ENCODE assay signal across 24 cellular contexts in genomic region chr2:197274349-197274748, GRCh38. TPM values are rescaled to one million over a fixed set of nuclear protein-coding genes. Genes with fewer than 3 reads are reported as not detected.
DNase-seq lines count a peak whose midpoint lies in the region; ATAC-seq, FAIRE-seq and TF ChIP-seq lines count a peak whose summit lies in the region.
"Had no signal": no experiment of that assay in that cellular context is flagged by ENCODE, and none has a peak within 500 bp of the region (broad histone marks: within the 10 kb centered on the region; RNA-seq: fewer than 3 reads in every experiment).

No MANE protein-coding gene starts in this region.

- H3K4me1 Mint-ChIP-seq in activated CD4-positive, alpha-beta T cell treated with anti-CD3 and anti-CD28 coated beads, Interleukin-2, amount 10 ng/mL, durations not matched to agents 24 days and 14 days = peaks cover 62% of the 10 kb centered on the region
- H3K4me1 Mint-ChIP-seq in activated naive CD8-positive, alpha-beta T cell treated with anti-CD3 and anti-CD28 coated beads for 36 hours = peaks cover 69% of the 10 kb centered on the region

- FAIRE-seq in GM12891 (lab: Jason Lieb, UNC) = peak; percentile 31
- FAIRE-seq: GM18507, small intestine had no signal

- ATAC-seq in left lobe of liver (no peak), HG02840 (IDR thresholded peaks at IDR 0.05; ENCODE audit: low FRiP score, unreplicated experiment) (no peak), HG02571 (IDR thresholded peaks at IDR 0.05; ENCODE audit: unreplicated experiment) (no peak)
- ATAC-seq: SK-N-SH treated with all-trans-retinoic acid at 6 μM for 48 hours had no signal

- DNase-seq in activated CD4-positive, alpha-beta T cell treated with anti-CD3 and anti-CD28 coated beads, Interleukin-2, amount 10 ng/mL, durations not matched to agents 24 days and 14 days = no peak
- DNase-seq in activated CD4-positive, alpha-beta T cell treated with anti-CD3 and anti-CD28 coated beads for 4 hours = no peak
- DNase-seq in GM12891 (ENCODE audit: insufficient read length, low spot score) = no peak
- no peak for DNase-seq in activated naive CD8-positive, alpha-beta T cell treated with anti-CD3 and anti-CD28 coated beads for 36 hours
- DNase-seq in left lobe of liver (ENCODE audit: low spot score) = no peak
- DNase-seq: amniotic stem cell; C1 segment of cervical spinal cord; foreskin melanocyte; GOT3; mesendoderm; NCI-H1930; NCI-H226; small intestine; stimulated activated CD4-positive, alpha-beta T cell treated with anti-CD3 and anti-CD28 coated beads, Interleukin-4, amount 100 ng/mL, for 1 hour; substantia nigra had no signal

- no peaks in the 10 kb centered on the region for H3K9me3 ChIP-seq in neutrophil

- H3K36me3 Mint-ChIP-seq in activated CD4-positive, alpha-beta T cell treated with anti-CD3 and anti-CD28 coated beads, Interleukin-2, amount 10 ng/mL, durations not matched to agents 24 days and 14 days (ENCODE audit: low read depth) = peaks cover 35% of the 10 kb centered on the region
- H3K36me3 Mint-ChIP-seq in activated naive CD8-positive, alpha-beta T cell treated with anti-CD3 and anti-CD28 coated beads for 36 hours = peaks cover 60% of the 10 kb centered on the region
- H3K36me3 Mint-ChIP-seq: neural progenitor cell had no signal

- peak overlapping the region; percentile 43 for H3K27ac ChIP-seq in neutrophil
- H3K27ac ChIP-seq: cardiac muscle cell, KMS-11, neural progenitor cell, RWPE1 had no signal

- intact Hi-C loops in activated CD4-positive, alpha-beta T cell treated with anti-CD3 and anti-CD28 coated beads, Interleukin-2, amount 10 ng/mL, durations not matched to agents 24 days and 14 days (cut with micrococcal nuclease) = no loop called here

- no peaks in the 10 kb centered on the region for H3K9me3 Mint-ChIP-seq in activated CD4-positive, alpha-beta T cell treated with anti-CD3 and anti-CD28 coated beads, Interleukin-2, amount 10 ng/mL, durations not matched to agents 24 days and 14 days
- peaks cover 6% of the 10 kb centered on the region for H3K9me3 Mint-ChIP-seq in activated naive CD8-positive, alpha-beta T cell treated with anti-CD3 and anti-CD28 coated beads for 36 hours
- H3K9me3 Mint-ChIP-seq: neural progenitor cell had no signal

- H3K27me3 Mint-ChIP-seq in activated CD4-positive, alpha-beta T cell treated with anti-CD3 and anti-CD28 coated beads, Interleukin-2, amount 10 ng/mL, durations not matched to agents 24 days and 14 days = no peaks in the 10 kb centered on the region
- H3K27me3 Mint-ChIP-seq in activated naive CD8-positive, alpha-beta T cell treated with anti-CD3 and anti-CD28 coated beads for 36 hours = no peaks in the 10 kb centered on the region

- TF ChIP-seq CTCF in neutrophil (IDR thresholded peaks at IDR 0.05) = no peak

- H3K27me3 ChIP-seq in neutrophil = no peaks in the 10 kb centered on the region
- H3K27me3 ChIP-seq: cardiac muscle cell, neural progenitor cell had no signal

- H3K4me3 ChIP-seq in neutrophil (ENCODE audit: low read depth in 1 of 2, low read length in 1 of 2) = no peak overlapping the region
- H3K4me3 ChIP-seq: cardiac muscle cell, neural progenitor cell had no signal

- peak overlapping the region; percentile 48 for H3K27ac Mint-ChIP-seq in activated CD4-positive, alpha-beta T cell treated with anti-CD3 and anti-CD28 coated beads, Interleukin-2, amount 10 ng/mL, durations not matched to agents 24 days and 14 days
- peak overlapping the region; percentile 79 for H3K27ac Mint-ChIP-seq in activated naive CD8-positive, alpha-beta T cell treated with anti-CD3 and anti-CD28 coated beads for 36 hours
- H3K27ac Mint-ChIP-seq: neural progenitor cell had no signal

- no peak overlapping the region for H3K4me3 Mint-ChIP-seq in activated CD4-positive, alpha-beta T cell treated with anti-CD3 and anti-CD28 coated beads, Interleukin-2, amount 10 ng/mL, durations not matched to agents 24 days and 14 days
- no peak overlapping the region for H3K4me3 Mint-ChIP-seq in activated naive CD8-positive, alpha-beta T cell treated with anti-CD3 and anti-CD28 coated beads for 36 hours
- H3K4me3 Mint-ChIP-seq: neural progenitor cell had no signal

- H3K4me1 ChIP-seq in neutrophil (ENCODE audit: control insufficient read depth in 1 of 2, insufficient read depth in 1 of 2, low read depth in 1 of 2, low read length in 1 of 2) = peaks cover 42 to 58% of the 10 kb centered on the region in 2 experiments
- H3K4me1 ChIP-seq: neural progenitor cell had no signal

- no peak for TF ChIP-seq POLR2A in GM12891 (IDR thresholded peaks at IDR 0.05; ENCODE audit: low read depth, low read length)

- H3K36me3 ChIP-seq in neutrophil = no peaks in the 10 kb centered on the region
- H3K36me3 ChIP-seq: cardiac muscle cell, neural progenitor cell had no signal

TF ChIP-seq in GM12891, 5 proteins besides CTCF, POLR2A, EP300 and RAD21:
- TF ChIP-seq PAX5 (IDR thresholded peaks at IDR 0.05; ENCODE audit: insufficient read depth, low read length, severe bottlenecking) (no peak), POU2F2 (IDR thresholded peaks at IDR 0.05; ENCODE audit: low read depth, low read length) (no peak), POLR2AphosphoS5 (IDR thresholded peaks at IDR 0.05; ENCODE audit: low read depth, low read length) (no peak), SPI1 (IDR thresholded peaks at IDR 0.05; ENCODE audit: low read depth, low read length) (no peak), TAF1 (IDR thresholded peaks at IDR 0.05; ENCODE audit: low read depth, low read length) (no peak)

RNA-seq across cellular contexts. Expression of gene ANKRD44, which starts 36.2 kb away (rescaled TPM):
- 130 and 147 TPM in 2 replicates for total RNA-seq in activated CD4-positive, alpha-beta T cell treated with anti-CD3 and anti-CD28 coated beads, Interleukin-2, amount 10 ng/mL, durations not matched to agents 24 days and 14 days
- 13.8 TPM for polyA plus RNA-seq in GM12891 (2012; ENCODE audit: low read depth, missing spikeins)
- total RNA-seq in activated naive CD8-positive, alpha-beta T cell treated with anti-CD3 and anti-CD28 coated beads for 36 hours = 100 to 1,000 TPM; 118 to 121 TPM
- total RNA-seq in left lobe of liver = 7.9 TPM

Comparison
In these comparisons a context has a peak if more than half of its experiments do, and no peak if none do; other contexts are left out.
1. RNA of gene ANKRD44, which starts 36.2 kb away (total RNA-seq): 130 to 147 TPM in activated CD4-positive, alpha-beta T cell treated with anti-CD3 and anti-CD28 coated beads, Interleukin-2, amount 10 ng/mL, durations not matched to agents 24 days and 14 days and 118 to 121 TPM in activated naive CD8-positive, alpha-beta T cell treated with anti-CD3 and anti-CD28 coated beads for 36 hours; 7.9 TPM in left lobe of liver (single experiment); every median in the first group is over 10 times any median in the second.